Comparison of ENCODE assay signal across 1 cellular context in genomic region chrX:66074920-66075879, GRCh38.
TF ChIP-seq lines count a peak whose summit lies in the region.

No MANE protein-coding gene starts in this region.

TF ChIP-seq in K562, 482 proteins besides CTCF, POLR2A, EP300 and RAD21 (continued from another document and continues in another):
- peak; percentile 67; the same call in 1 of the 2 replicates for TF ChIP-seq ZBTB40 (IDR thresholded peaks at IDR 0.05)
- TF ChIP-seq ZBTB40 (CRISPR knock-in tag; IDR thresholded peaks at IDR 0.05): no peak
- TF ChIP-seq, protein P1, sequence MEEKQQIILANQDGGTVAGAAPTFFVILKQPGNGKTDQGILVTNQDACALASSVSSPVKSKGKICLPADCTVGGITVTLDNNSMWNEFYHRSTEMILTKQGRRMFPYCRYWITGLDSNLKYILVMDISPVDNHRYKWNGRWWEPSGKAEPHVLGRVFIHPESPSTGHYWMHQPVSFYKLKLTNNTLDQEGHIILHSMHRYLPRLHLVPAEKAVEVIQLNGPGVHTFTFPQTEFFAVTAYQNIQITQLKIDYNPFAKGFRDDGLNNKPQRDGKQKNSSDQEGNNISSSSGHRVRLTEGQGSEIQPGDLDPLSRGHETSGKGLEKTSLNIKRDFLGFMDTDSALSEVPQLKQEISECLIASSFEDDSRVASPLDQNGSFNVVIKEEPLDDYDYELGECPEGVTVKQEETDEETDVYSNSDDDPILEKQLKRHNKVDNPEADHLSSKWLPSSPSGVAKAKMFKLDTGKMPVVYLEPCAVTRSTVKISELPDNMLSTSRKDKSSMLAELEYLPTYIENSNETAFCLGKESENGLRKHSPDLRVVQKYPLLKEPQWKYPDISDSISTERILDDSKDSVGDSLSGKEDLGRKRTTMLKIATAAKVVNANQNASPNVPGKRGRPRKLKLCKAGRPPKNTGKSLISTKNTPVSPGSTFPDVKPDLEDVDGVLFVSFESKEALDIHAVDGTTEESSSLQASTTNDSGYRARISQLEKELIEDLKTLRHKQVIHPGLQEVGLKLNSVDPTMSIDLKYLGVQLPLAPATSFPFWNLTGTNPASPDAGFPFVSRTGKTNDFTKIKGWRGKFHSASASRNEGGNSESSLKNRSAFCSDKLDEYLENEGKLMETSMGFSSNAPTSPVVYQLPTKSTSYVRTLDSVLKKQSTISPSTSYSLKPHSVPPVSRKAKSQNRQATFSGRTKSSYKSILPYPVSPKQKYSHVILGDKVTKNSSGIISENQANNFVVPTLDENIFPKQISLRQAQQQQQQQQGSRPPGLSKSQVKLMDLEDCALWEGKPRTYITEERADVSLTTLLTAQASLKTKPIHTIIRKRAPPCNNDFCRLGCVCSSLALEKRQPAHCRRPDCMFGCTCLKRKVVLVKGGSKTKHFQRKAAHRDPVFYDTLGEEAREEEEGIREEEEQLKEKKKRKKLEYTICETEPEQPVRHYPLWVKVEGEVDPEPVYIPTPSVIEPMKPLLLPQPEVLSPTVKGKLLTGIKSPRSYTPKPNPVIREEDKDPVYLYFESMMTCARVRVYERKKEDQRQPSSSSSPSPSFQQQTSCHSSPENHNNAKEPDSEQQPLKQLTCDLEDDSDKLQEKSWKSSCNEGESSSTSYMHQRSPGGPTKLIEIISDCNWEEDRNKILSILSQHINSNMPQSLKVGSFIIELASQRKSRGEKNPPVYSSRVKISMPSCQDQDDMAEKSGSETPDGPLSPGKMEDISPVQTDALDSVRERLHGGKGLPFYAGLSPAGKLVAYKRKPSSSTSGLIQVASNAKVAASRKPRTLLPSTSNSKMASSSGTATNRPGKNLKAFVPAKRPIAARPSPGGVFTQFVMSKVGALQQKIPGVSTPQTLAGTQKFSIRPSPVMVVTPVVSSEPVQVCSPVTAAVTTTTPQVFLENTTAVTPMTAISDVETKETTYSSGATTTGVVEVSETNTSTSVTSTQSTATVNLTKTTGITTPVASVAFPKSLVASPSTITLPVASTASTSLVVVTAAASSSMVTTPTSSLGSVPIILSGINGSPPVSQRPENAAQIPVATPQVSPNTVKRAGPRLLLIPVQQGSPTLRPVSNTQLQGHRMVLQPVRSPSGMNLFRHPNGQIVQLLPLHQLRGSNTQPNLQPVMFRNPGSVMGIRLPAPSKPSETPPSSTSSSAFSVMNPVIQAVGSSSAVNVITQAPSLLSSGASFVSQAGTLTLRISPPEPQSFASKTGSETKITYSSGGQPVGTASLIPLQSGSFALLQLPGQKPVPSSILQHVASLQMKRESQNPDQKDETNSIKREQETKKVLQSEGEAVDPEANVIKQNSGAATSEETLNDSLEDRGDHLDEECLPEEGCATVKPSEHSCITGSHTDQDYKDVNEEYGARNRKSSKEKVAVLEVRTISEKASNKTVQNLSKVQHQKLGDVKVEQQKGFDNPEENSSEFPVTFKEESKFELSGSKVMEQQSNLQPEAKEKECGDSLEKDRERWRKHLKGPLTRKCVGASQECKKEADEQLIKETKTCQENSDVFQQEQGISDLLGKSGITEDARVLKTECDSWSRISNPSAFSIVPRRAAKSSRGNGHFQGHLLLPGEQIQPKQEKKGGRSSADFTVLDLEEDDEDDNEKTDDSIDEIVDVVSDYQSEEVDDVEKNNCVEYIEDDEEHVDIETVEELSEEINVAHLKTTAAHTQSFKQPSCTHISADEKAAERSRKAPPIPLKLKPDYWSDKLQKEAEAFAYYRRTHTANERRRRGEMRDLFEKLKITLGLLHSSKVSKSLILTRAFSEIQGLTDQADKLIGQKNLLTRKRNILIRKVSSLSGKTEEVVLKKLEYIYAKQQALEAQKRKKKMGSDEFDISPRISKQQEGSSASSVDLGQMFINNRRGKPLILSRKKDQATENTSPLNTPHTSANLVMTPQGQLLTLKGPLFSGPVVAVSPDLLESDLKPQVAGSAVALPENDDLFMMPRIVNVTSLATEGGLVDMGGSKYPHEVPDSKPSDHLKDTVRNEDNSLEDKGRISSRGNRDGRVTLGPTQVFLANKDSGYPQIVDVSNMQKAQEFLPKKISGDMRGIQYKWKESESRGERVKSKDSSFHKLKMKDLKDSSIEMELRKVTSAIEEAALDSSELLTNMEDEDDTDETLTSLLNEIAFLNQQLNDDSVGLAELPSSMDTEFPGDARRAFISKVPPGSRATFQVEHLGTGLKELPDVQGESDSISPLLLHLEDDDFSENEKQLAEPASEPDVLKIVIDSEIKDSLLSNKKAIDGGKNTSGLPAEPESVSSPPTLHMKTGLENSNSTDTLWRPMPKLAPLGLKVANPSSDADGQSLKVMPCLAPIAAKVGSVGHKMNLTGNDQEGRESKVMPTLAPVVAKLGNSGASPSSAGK (IDR thresholded peaks at IDR 0.05): no peak
- TF ChIP-seq DIDO1 (tag; IDR thresholded peaks at IDR 0.05; ENCODE audit: low read depth): no peak
- no peak for TF ChIP-seq CEBPG (CRISPR knock-in tag; IDR thresholded peaks at IDR 0.05)
- TF ChIP-seq CEBPG (tag; conservative IDR thresholded peaks at IDR 0.05 in 1 of 2, IDR thresholded peaks at IDR 0.05 in 1 of 2): no peak
- TF ChIP-seq SMAD1 (IDR thresholded peaks at IDR 0.05; ENCODE audit: low read depth, low read length, partially characterized antibody): no peak
- no peak for TF ChIP-seq ZNF23 (CRISPR knock-in tag; IDR thresholded peaks at IDR 0.05)
- TF ChIP-seq CBFA2T3 (IDR thresholded peaks at IDR 0.05): no peak
- 0 out of 2 replicates have a peak, but pooled peaks have one; percentile 18 for TF ChIP-seq JUN (IDR thresholded peaks at IDR 0.05; ENCODE audit: borderline replicate concordance, low read depth, low read length)
- TF ChIP-seq JUN (CRISPR knock-in tag; IDR thresholded peaks at IDR 0.05; ENCODE audit: borderline replicate concordance): no peak
- no peak for TF ChIP-seq TFAP4 (CRISPR knock-in tag; IDR thresholded peaks at IDR 0.05; ENCODE audit: borderline replicate concordance)
- TF ChIP-seq SAFB (IDR thresholded peaks at IDR 0.05; ENCODE audit: borderline replicate concordance, low read depth, low read length): no peak
- TF ChIP-seq CBFB (CRISPR knock-in tag; IDR thresholded peaks at IDR 0.05): no peak
- no peak for TF ChIP-seq NONO (IDR thresholded peaks at IDR 0.05; ENCODE audit: low read depth in 2 of 2, low read length in 1 of 2)
- peak; percentile 78 for TF ChIP-seq GABPA (tag; conservative IDR thresholded peaks at IDR 0.05; ENCODE audit: low read depth)
- TF ChIP-seq, protein P2, sequence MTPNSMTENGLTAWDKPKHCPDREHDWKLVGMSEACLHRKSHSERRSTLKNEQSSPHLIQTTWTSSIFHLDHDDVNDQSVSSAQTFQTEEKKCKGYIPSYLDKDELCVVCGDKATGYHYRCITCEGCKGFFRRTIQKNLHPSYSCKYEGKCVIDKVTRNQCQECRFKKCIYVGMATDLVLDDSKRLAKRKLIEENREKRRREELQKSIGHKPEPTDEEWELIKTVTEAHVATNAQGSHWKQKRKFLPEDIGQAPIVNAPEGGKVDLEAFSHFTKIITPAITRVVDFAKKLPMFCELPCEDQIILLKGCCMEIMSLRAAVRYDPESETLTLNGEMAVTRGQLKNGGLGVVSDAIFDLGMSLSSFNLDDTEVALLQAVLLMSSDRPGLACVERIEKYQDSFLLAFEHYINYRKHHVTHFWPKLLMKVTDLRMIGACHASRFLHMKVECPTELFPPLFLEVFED (CRISPR knock-in tag; conservative IDR thresholded peaks at IDR 0.05): no peak
- no peak for TF ChIP-seq TFAM (CRISPR knock-in tag; conservative IDR thresholded peaks at IDR 0.05)
- TF ChIP-seq MBD1 (CRISPR knock-in tag; IDR thresholded peaks at IDR 0.05): no peak
- TF ChIP-seq HNRNPLL (IDR thresholded peaks at IDR 0.05; ENCODE audit: low read depth, low read length, poor library complexity, severe bottlenecking): no peak
- TF ChIP-seq NRF1 (conservative IDR thresholded peaks at IDR 0.05 in 1 of 2, IDR thresholded peaks at IDR 0.05 in 1 of 2): no peak
- TF ChIP-seq, protein P3, sequence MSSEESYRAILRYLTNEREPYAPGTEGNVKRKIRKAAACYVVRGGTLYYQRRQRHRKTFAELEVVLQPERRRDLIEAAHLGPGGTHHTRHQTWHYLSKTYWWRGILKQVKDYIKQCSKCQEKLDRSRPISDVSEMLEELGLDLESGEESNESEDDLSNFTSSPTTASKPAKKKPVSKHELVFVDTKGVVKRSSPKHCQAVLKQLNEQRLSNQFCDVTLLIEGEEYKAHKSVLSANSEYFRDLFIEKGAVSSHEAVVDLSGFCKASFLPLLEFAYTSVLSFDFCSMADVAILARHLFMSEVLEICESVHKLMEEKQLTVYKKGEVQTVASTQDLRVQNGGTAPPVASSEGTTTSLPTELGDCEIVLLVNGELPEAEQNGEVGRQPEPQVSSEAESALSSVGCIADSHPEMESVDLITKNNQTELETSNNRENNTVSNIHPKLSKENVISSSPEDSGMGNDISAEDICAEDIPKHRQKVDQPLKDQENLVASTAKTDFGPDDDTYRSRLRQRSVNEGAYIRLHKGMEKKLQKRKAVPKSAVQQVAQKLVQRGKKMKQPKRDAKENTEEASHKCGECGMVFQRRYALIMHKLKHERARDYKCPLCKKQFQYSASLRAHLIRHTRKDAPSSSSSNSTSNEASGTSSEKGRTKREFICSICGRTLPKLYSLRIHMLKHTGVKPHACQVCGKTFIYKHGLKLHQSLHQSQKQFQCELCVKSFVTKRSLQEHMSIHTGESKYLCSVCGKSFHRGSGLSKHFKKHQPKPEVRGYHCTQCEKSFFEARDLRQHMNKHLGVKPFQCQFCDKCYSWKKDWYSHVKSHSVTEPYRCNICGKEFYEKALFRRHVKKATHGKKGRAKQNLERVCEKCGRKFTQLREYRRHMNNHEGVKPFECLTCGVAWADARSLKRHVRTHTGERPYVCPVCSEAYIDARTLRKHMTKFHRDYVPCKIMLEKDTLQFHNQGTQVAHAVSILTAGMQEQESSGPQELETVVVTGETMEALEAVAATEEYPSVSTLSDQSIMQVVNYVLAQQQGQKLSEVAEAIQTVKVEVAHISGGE (CRISPR knock-in tag; IDR thresholded peaks at IDR 0.05): 0 out of 6 replicates have a peak, but pooled peaks of 1 of the 3 experiments have one; percentile 26
- TF ChIP-seq HNRNPL (IDR thresholded peaks at IDR 0.05; ENCODE audit: low read depth, low read length): no peak
- no peak for TF ChIP-seq MED1 (CRISPR knock-in tag; IDR thresholded peaks at IDR 0.05; ENCODE audit: borderline replicate concordance)
- TF ChIP-seq RBFOX2 (IDR thresholded peaks at IDR 0.05; ENCODE audit: low read depth, low read length): no peak
